Comparison of ENCODE assay signal across 1 cellular context in the genomic region with DNA sequence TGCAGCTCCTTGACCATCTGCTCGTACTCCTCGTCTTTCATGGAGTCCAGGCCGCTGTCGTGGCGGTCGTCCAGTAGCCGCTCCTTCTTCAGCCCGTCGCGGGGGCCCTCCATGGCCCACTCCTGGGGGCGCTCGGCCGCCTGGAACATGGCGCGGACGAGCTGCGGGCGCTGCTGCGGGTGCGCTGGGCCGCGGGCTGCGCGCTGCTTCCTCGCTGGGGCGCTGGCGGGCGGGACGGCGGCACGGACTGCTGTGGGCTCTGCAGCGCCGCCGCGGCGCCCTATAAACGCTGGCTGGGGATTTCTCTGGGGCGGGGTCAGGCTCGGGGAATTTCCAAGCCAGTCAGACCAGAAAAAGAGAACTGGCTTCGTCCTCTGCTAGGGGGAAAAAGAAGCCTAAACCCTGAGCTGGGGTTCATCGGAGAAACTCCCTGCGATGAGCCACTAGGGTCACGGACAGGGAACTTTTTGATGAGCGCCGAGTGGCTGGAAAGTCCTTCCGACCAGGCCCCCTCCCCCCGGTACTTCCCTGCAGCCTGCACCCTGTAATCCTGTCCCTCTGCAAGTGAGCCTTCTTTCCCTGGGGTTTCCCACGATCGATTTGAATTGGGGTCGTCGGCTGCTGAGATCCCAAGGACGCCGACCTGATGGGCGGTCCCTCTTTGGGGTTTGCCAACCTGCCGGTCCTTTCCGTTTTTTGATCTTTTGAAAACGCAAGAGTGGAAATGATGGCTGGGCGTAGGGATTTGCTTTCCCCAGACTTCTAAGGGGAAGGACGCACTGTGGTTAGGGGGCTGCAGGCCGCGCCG.
TF ChIP-seq lines count a peak whose summit lies in the region.

A gene with protein sequence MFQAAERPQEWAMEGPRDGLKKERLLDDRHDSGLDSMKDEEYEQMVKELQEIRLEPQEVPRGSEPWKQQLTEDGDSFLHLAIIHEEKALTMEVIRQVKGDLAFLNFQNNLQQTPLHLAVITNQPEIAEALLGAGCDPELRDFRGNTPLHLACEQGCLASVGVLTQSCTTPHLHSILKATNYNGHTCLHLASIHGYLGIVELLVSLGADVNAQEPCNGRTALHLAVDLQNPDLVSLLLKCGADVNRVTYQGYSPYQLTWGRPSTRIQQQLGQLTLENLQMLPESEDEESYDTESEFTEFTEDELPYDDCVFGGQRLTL (minus strand): TSS at position 254 of the 808 bp plus-strand sequence. CDS start 105 bp downstream, at position 149.

TF ChIP-seq in HepG2, 621 proteins besides CTCF, POLR2A, EP300 and RAD21 (continued from another document):
- TF ChIP-seq, protein P1, sequence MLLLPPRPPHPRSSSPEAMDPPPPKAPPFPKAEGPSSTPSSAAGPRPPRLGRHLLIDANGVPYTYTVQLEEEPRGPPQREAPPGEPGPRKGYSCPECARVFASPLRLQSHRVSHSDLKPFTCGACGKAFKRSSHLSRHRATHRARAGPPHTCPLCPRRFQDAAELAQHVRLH (CRISPR knock-in tag; IDR thresholded peaks at IDR 0.05; ENCODE audit: borderline replicate concordance, low read depth): peak; percentile 98
- TF ChIP-seq, protein P2, sequence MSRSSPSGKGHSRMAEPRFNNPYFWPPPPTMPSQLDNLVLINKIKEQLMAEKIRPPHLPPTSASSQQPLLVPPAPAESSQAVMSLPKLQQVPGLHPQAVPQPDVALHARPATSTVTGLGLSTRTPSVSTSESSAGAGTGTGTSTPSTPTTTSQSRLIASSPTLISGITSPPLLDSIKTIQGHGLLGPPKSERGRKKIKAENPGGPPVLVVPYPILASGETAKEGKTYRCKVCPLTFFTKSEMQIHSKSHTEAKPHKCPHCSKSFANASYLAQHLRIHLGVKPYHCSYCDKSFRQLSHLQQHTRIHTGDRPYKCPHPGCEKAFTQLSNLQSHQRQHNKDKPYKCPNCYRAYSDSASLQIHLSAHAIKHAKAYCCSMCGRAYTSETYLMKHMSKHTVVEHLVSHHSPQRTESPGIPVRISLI (CRISPR knock-in tag; IDR thresholded peaks at IDR 0.05; ENCODE audit: borderline replicate concordance): peak; percentile 72
- peak; percentile 85; the same call in 1 of the 2 replicates for TF ChIP-seq ZNF451 (CRISPR knock-in tag; IDR thresholded peaks at IDR 0.05)
- peak; percentile 96 for TF ChIP-seq ZNF775 (CRISPR knock-in tag; IDR thresholded peaks at IDR 0.05; ENCODE audit: borderline replicate concordance)
- TF ChIP-seq ZNF274 (CRISPR knock-in tag; IDR thresholded peaks at IDR 0.05): no peak
- TF ChIP-seq, protein P3, sequence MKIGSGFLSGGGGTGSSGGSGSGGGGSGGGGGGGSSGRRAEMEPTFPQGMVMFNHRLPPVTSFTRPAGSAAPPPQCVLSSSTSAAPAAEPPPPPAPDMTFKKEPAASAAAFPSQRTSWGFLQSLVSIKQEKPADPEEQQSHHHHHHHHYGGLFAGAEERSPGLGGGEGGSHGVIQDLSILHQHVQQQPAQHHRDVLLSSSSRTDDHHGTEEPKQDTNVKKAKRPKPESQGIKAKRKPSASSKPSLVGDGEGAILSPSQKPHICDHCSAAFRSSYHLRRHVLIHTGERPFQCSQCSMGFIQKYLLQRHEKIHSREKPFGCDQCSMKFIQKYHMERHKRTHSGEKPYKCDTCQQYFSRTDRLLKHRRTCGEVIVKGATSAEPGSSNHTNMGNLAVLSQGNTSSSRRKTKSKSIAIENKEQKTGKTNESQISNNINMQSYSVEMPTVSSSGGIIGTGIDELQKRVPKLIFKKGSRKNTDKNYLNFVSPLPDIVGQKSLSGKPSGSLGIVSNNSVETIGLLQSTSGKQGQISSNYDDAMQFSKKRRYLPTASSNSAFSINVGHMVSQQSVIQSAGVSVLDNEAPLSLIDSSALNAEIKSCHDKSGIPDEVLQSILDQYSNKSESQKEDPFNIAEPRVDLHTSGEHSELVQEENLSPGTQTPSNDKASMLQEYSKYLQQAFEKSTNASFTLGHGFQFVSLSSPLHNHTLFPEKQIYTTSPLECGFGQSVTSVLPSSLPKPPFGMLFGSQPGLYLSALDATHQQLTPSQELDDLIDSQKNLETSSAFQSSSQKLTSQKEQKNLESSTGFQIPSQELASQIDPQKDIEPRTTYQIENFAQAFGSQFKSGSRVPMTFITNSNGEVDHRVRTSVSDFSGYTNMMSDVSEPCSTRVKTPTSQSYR (CRISPR knock-in tag; IDR thresholded peaks at IDR 0.05; ENCODE audit: borderline replicate concordance): peak; percentile 90
- TF ChIP-seq, protein P4, sequence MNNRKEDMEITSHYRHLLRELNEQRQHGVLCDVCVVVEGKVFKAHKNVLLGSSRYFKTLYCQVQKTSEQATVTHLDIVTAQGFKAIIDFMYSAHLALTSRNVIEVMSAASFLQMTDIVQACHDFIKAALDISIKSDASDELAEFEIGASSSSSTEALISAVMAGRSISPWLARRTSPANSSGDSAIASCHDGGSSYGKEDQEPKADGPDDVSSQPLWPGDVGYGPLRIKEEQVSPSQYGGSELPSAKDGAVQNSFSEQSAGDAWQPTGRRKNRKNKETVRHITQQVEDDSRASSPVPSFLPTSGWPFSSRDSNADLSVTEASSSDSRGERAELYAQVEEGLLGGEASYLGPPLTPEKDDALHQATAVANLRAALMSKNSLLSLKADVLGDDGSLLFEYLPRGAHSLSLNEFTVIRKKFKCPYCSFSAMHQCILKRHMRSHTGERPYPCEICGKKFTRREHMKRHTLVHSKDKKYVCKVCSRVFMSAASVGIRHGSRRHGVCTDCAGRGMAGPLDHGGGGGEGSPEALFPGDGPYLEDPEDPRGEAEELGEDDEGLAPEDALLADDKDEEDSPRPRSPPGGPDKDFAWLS (CRISPR knock-in tag; IDR thresholded peaks at IDR 0.05; ENCODE audit: borderline replicate concordance): peak; percentile 97; the same call in 1 of the 2 replicates
- no peak for TF ChIP-seq NFATC3 (CRISPR knock-in tag; IDR thresholded peaks at IDR 0.05)
- TF ChIP-seq EED (CRISPR knock-in tag; IDR thresholded peaks at IDR 0.05): peak; percentile 94; the same call in 1 of the 2 replicates
- TF ChIP-seq, protein P5, sequence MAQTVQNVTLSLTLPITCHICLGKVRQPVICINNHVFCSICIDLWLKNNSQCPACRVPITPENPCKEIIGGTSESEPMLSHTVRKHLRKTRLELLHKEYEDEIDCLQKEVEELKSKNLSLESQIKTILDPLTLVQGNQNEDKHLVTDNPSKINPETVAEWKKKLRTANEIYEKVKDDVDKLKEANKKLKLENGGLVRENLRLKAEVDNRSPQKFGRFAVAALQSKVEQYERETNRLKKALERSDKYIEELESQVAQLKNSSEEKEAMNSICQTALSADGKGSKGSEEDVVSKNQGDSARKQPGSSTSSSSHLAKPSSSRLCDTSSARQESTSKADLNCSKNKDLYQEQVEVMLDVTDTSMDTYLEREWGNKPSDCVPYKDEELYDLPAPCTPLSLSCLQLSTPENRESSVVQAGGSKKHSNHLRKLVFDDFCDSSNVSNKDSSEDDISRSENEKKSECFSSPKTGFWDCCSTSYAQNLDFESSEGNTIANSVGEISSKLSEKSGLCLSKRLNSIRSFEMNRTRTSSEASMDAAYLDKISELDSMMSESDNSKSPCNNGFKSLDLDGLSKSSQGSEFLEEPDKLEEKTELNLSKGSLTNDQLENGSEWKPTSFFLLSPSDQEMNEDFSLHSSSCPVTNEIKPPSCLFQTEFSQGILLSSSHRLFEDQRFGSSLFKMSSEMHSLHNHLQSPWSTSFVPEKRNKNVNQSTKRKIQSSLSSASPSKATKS (CRISPR knock-in tag; IDR thresholded peaks at IDR 0.05): no peak
- peak; percentile 82 for TF ChIP-seq MIER2 (CRISPR knock-in tag; IDR thresholded peaks at IDR 0.05)
- TF ChIP-seq, protein P6, sequence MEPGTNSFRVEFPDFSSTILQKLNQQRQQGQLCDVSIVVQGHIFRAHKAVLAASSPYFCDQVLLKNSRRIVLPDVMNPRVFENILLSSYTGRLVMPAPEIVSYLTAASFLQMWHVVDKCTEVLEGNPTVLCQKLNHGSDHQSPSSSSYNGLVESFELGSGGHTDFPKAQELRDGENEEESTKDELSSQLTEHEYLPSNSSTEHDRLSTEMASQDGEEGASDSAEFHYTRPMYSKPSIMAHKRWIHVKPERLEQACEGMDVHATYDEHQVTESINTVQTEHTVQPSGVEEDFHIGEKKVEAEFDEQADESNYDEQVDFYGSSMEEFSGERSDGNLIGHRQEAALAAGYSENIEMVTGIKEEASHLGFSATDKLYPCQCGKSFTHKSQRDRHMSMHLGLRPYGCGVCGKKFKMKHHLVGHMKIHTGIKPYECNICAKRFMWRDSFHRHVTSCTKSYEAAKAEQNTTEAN (CRISPR knock-in tag; conservative IDR thresholded peaks at IDR 0.05): peak; percentile 73
- TF ChIP-seq, protein P7, sequence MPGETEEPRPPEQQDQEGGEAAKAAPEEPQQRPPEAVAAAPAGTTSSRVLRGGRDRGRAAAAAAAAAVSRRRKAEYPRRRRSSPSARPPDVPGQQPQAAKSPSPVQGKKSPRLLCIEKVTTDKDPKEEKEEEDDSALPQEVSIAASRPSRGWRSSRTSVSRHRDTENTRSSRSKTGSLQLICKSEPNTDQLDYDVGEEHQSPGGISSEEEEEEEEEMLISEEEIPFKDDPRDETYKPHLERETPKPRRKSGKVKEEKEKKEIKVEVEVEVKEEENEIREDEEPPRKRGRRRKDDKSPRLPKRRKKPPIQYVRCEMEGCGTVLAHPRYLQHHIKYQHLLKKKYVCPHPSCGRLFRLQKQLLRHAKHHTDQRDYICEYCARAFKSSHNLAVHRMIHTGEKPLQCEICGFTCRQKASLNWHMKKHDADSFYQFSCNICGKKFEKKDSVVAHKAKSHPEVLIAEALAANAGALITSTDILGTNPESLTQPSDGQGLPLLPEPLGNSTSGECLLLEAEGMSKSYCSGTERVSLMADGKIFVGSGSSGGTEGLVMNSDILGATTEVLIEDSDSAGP (CRISPR knock-in tag; IDR thresholded peaks at IDR 0.05; ENCODE audit: borderline replicate concordance): peak; percentile 54
- peak; percentile 90 for TF ChIP-seq SNAI1 (CRISPR knock-in tag; IDR thresholded peaks at IDR 0.05; ENCODE audit: borderline replicate concordance)
- TF ChIP-seq, protein P8, sequence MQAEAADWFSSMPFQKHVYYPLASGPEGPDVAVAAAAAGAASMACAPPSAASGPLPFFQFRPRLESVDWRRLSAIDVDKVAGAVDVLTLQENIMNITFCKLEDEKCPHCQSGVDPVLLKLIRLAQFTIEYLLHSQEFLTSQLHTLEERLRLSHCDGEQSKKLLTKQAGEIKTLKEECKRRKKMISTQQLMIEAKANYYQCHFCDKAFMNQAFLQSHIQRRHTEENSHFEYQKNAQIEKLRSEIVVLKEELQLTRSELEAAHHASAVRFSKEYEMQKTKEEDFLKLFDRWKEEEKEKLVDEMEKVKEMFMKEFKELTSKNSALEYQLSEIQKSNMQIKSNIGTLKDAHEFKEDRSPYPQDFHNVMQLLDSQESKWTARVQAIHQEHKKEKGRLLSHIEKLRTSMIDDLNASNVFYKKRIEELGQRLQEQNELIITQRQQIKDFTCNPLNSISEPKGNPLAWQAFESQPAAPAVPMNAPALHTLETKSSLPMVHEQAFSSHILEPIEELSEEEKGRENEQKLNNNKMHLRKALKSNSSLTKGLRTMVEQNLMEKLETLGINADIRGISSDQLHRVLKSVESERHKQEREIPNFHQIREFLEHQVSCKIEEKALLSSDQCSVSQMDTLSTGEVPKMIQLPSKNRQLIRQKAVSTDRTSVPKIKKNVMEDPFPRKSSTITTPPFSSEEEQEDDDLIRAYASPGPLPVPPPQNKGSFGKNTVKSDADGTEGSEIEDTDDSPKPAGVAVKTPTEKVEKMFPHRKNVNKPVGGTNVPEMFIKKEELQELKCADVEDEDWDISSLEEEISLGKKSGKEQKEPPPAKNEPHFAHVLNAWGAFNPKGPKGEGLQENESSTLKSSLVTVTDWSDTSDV (CRISPR knock-in tag; IDR thresholded peaks at IDR 0.05): peak; percentile 88
- TF ChIP-seq NCOA1 (CRISPR knock-in tag; IDR thresholded peaks at IDR 0.05): peak; percentile 80
- TF ChIP-seq NR2F6 (IDR thresholded peaks at IDR 0.05): peak; percentile 80
- TF ChIP-seq NR2F6 (CRISPR knock-in tag; IDR thresholded peaks at IDR 0.05): peak; percentile 60
- TF ChIP-seq, protein P9, sequence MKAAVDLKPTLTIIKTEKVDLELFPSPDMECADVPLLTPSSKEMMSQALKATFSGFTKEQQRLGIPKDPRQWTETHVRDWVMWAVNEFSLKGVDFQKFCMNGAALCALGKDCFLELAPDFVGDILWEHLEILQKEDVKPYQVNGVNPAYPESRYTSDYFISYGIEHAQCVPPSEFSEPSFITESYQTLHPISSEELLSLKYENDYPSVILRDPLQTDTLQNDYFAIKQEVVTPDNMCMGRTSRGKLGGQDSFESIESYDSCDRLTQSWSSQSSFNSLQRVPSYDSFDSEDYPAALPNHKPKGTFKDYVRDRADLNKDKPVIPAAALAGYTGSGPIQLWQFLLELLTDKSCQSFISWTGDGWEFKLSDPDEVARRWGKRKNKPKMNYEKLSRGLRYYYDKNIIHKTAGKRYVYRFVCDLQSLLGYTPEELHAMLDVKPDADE (CRISPR knock-in tag; IDR thresholded peaks at IDR 0.05): no peak
- peak; percentile 95; the same call in 1 of the 2 replicates for TF ChIP-seq ZNF570 (CRISPR knock-in tag; IDR thresholded peaks at IDR 0.05; ENCODE audit: borderline replicate concordance)
- TF ChIP-seq, protein P10, sequence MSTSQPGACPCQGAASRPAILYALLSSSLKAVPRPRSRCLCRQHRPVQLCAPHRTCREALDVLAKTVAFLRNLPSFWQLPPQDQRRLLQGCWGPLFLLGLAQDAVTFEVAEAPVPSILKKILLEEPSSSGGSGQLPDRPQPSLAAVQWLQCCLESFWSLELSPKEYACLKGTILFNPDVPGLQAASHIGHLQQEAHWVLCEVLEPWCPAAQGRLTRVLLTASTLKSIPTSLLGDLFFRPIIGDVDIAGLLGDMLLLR (CRISPR knock-in tag; IDR thresholded peaks at IDR 0.05): peak; percentile 70
- TF ChIP-seq ZSCAN25 (CRISPR knock-in tag; IDR thresholded peaks at IDR 0.05): peak; percentile 66; the same call in 1 of the 2 replicates
- no peak for TF ChIP-seq ZNF431 (CRISPR knock-in tag; IDR thresholded peaks at IDR 0.05; ENCODE audit: borderline replicate concordance, low read depth)
- TF ChIP-seq KMT2B (CRISPR knock-in tag; IDR thresholded peaks at IDR 0.05): peak; percentile 86
- peak; percentile 79 for TF ChIP-seq MXD4 (CRISPR knock-in tag; IDR thresholded peaks at IDR 0.05)
- TF ChIP-seq ZFP36L2 (CRISPR knock-in tag; IDR thresholded peaks at IDR 0.05): no peak
- no peak for TF ChIP-seq ZC3H13 (CRISPR knock-in tag; IDR thresholded peaks at IDR 0.05)
- TF ChIP-seq HMGA1 (CRISPR knock-in tag; conservative IDR thresholded peaks at IDR 0.05): no peak
- TF ChIP-seq ZNF124 (CRISPR knock-in tag; IDR thresholded peaks at IDR 0.05): peak; percentile 47; the same call in 1 of the 2 replicates
- peak; percentile 47; the same call in 1 of the 2 replicates for TF ChIP-seq ZNF652 (CRISPR knock-in tag; IDR thresholded peaks at IDR 0.05; ENCODE audit: borderline replicate concordance, low read depth)
- peak; percentile 63 for TF ChIP-seq CEBPG (CRISPR knock-in tag; IDR thresholded peaks at IDR 0.05)
TF ChIP-seq in HepG2: peak in this region for 423.
